Comparison of ENCODE assay signal across 8 cellular contexts in the genomic region with DNA sequence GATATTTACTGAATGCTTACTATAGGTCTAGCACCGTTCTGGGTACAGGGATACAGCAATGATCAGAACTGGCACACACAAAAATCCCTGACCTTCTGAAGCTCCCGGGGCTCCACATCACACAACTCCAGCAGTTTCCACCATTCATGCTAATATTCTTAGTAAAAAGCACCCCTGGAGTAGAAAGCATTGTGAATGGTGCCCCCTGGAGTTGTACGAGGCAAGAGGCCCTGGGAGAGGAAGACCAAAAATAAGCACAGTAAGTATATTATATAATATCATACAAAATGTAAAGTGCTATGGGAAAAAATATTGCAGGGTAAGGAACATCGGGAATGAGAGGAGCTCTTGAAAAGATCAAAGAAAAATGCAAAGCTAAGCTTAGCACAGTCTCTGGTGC. TPM values are rescaled to one million over a fixed set of nuclear protein-coding genes. Genes with fewer than 3 reads are reported as not detected.
DNase-seq lines count a peak whose midpoint lies in the region; ATAC-seq and TF ChIP-seq lines count a peak whose summit lies in the region.

No MANE protein-coding gene starts in this region.

- H3K36me3 ChIP-seq in hepatocyte (replicated peaks; ENCODE audit: insufficient read depth, low read depth), result no peaks in the 10 kb centered on the region
- no peaks in the 10 kb centered on the region for H3K36me3 ChIP-seq in thyroid gland

- H4K20me1 ChIP-seq in hepatocyte (ENCODE audit: insufficient read depth, poor library complexity, severe bottlenecking), result no peaks in the 10 kb centered on the region

- H3K27me3 Mint-ChIP-seq in activated naive CD8-positive, alpha-beta T cell treated with anti-CD3 and anti-CD28 coated beads, Interleukin-2, amount 10 ng/mL, durations not matched to agents 7 days and 5 days, result peaks cover 20% of the 10 kb centered on the region
- peaks cover 6% of the 10 kb centered on the region for H3K27me3 Mint-ChIP-seq in activated naive CD8-positive, alpha-beta T cell treated with anti-CD3 and anti-CD28 coated beads for 36 hours

- TF ChIP-seq POLR2A in thyroid gland (IDR thresholded peaks at IDR 0.05), result no peak

- POLR2A ChIA-PET in activated naive CD8-positive, alpha-beta T cell treated with anti-CD3 and anti-CD28 coated beads, Interleukin-2, amount 10 ng/mL, durations not matched to agents 7 days and 5 days (lab: Charles Lee), result interaction anchor here (1.3 kb wide), 1 partner anchor 147 kb away, joined by 4 read pairs; the partner anchor contains the start of gene SETD5

- peak overlapping the region; percentile 90 for H3K4me2 ChIP-seq in hepatocyte

- H3K9me3 ChIP-seq in hepatocyte (ENCODE audit: low read depth) (no peaks in the 10 kb centered on the region), thyroid gland (no peaks in the 10 kb centered on the region)

- peak overlapping the region; percentile 72 for H3K27ac Mint-ChIP-seq in activated naive CD8-positive, alpha-beta T cell treated with anti-CD3 and anti-CD28 coated beads, Interleukin-2, amount 10 ng/mL, durations not matched to agents 7 days and 5 days
- H3K27ac Mint-ChIP-seq in activated naive CD8-positive, alpha-beta T cell treated with anti-CD3 and anti-CD28 coated beads for 36 hours, result no peak overlapping the region

- no peak for DNase-seq in activated naive CD8-positive, alpha-beta T cell treated with anti-CD3 and anti-CD28 coated beads, Interleukin-2, amount 10 ng/mL, durations not matched to agents 7 days and 5 days
- no peak for DNase-seq in activated naive CD8-positive, alpha-beta T cell treated with anti-CD3 and anti-CD28 coated beads for 36 hours
- DNase-seq in SK-N-DZ (ENCODE audit: low spot score) (peak; percentile 47), hepatocyte (ENCODE audit: low spot score) (no peak), thyroid gland (no peak), GF-D8 (lab: John Stamatoyannopoulos, UW) (no peak), NCI-H345 treated with DMSO at 0.1 percent for 48 hours (lab: John Stamatoyannopoulos, UW; ENCODE audit: unreplicated experiment) (no peak)

- H2AFZ ChIP-seq in hepatocyte, result no peak overlapping the region

- H3K79me2 ChIP-seq in hepatocyte, result peaks cover 11% of the 10 kb centered on the region

- H3K4me3 Mint-ChIP-seq in activated naive CD8-positive, alpha-beta T cell treated with anti-CD3 and anti-CD28 coated beads, Interleukin-2, amount 10 ng/mL, durations not matched to agents 7 days and 5 days, result peak overlapping the region; percentile 90
- no peak overlapping the region for H3K4me3 Mint-ChIP-seq in activated naive CD8-positive, alpha-beta T cell treated with anti-CD3 and anti-CD28 coated beads for 36 hours

- TF ChIP-seq CTCF in hepatocyte (IDR thresholded peaks at IDR 0.05; ENCODE audit: poor library complexity) (peak; percentile 34), thyroid gland (IDR thresholded peaks at IDR 0.05) (no peak)

- no peaks in the 10 kb centered on the region for H3K9me3 Mint-ChIP-seq in activated naive CD8-positive, alpha-beta T cell treated with anti-CD3 and anti-CD28 coated beads, Interleukin-2, amount 10 ng/mL, durations not matched to agents 7 days and 5 days
- no peaks in the 10 kb centered on the region for H3K9me3 Mint-ChIP-seq in activated naive CD8-positive, alpha-beta T cell treated with anti-CD3 and anti-CD28 coated beads for 36 hours

- H3K4me1 ChIP-seq in hepatocyte (ENCODE audit: insufficient read depth), result peaks cover 12% of the 10 kb centered on the region
- peaks cover 11 to 30% of the 10 kb centered on the region in 2 donors for H3K4me1 ChIP-seq in thyroid gland

- H3K9me2 ChIP-seq in hepatocyte (replicated peaks; ENCODE audit: insufficient read depth), result no peaks in the 10 kb centered on the region

- intact Hi-C loops in thyroid gland (cut with DNase I), result no loop called here

- no peak for ATAC-seq in activated naive CD8-positive, alpha-beta T cell treated with anti-CD3 and anti-CD28 coated beads, Interleukin-2, amount 10 ng/mL, durations not matched to agents 7 days and 5 days (ENCODE audit: low read depth)
- no peak for ATAC-seq in HG03095 (IDR thresholded peaks at IDR 0.05; ENCODE audit: unreplicated experiment)

- 63% methylated on average over 4 of the region's 4 CpGs for WGBS in hepatocyte (ENCODE audit: low lambda C conversion rate, missing lambda C conversion rate)
- 53 to 59% methylated on average over 4 of the region's 4 CpGs for WGBS in thyroid gland, 2 donors

- H3K4me3 ChIP-seq in hepatocyte (no peak overlapping the region), thyroid gland (replicated peaks in 1 of 3) (no peak overlapping the region)

- H3K4me1 Mint-ChIP-seq in activated naive CD8-positive, alpha-beta T cell treated with anti-CD3 and anti-CD28 coated beads, Interleukin-2, amount 10 ng/mL, durations not matched to agents 7 days and 5 days, result peaks cover 22% of the 10 kb centered on the region
- peaks cover 15% of the 10 kb centered on the region for H3K4me1 Mint-ChIP-seq in activated naive CD8-positive, alpha-beta T cell treated with anti-CD3 and anti-CD28 coated beads for 36 hours

- peaks cover 2% of the 10 kb centered on the region for H3K36me3 Mint-ChIP-seq in activated naive CD8-positive, alpha-beta T cell treated with anti-CD3 and anti-CD28 coated beads, Interleukin-2, amount 10 ng/mL, durations not matched to agents 7 days and 5 days
- no peaks in the 10 kb centered on the region for H3K36me3 Mint-ChIP-seq in activated naive CD8-positive, alpha-beta T cell treated with anti-CD3 and anti-CD28 coated beads for 36 hours

- H3K27ac ChIP-seq in hepatocyte, result peak overlapping the region; percentile 82
- peak overlapping the region in 2 of 3 donors; percentile 39 to 71 for H3K27ac ChIP-seq in thyroid gland

- H3K27me3 ChIP-seq in hepatocyte (no peaks in the 10 kb centered on the region), thyroid gland (no peaks in the 10 kb centered on the region)

RNA-seq across cellular contexts. Expression of gene SRGAP3, which starts 0.8 kb away (rescaled TPM):
- 1 to 10 TPM; 4.9 to 5.5 TPM for total RNA-seq in activated naive CD8-positive, alpha-beta T cell treated with anti-CD3 and anti-CD28 coated beads, Interleukin-2, amount 10 ng/mL, durations not matched to agents 7 days and 5 days
- total RNA-seq in activated naive CD8-positive, alpha-beta T cell treated with anti-CD3 and anti-CD28 coated beads for 36 hours, result 1 to 10 TPM; 1.2 to 1.3 TPM
- 16.5 and 20.8 TPM in 2 replicates for polyA plus RNA-seq in SK-N-DZ (2014; cell fraction: cytosol; rRNA removed)
- polyA plus RNA-seq in SK-N-DZ (2014; cell fraction: nucleus; rRNA removed), result 17.2 and 19.9 TPM in 2 replicates
- total RNA-seq in hepatocyte (6.8 and 8.3 TPM in 2 replicates), thyroid gland (10 to 100 TPM; 14.7 to 58.9 (median 18.7) TPM)
- 7.4 and 7.9 TPM in 2 replicates for polyA plus RNA-seq in hepatocyte
